1 cellular context compared by ENCODE assay signal in genomic region chr20:63911171-63911570, GRCh38.
TF ChIP-seq lines count a peak whose summit lies in the region.

No MANE protein-coding gene starts in this region.

TF ChIP-seq in WTC11, 78 proteins besides CTCF, POLR2A, EP300 and RAD21 (continued from another document):
- TF ChIP-seq FOXJ3 (CRISPR knock-in tag; IDR thresholded peaks at IDR 0.05; ENCODE audit: borderline replicate concordance) (no peak), ZMAT4 (CRISPR knock-in tag; IDR thresholded peaks at IDR 0.05) (no peak), PREB (CRISPR knock-in tag; IDR thresholded peaks at IDR 0.05; ENCODE audit: borderline replicate concordance) (no peak), E2F4 (CRISPR knock-in tag; IDR thresholded peaks at IDR 0.05; ENCODE audit: borderline replicate concordance, low read depth) (no peak), ZBTB43 (CRISPR knock-in tag; IDR thresholded peaks at IDR 0.05) (no peak), ZNF219 (CRISPR knock-in tag; IDR thresholded peaks at IDR 0.05; ENCODE audit: borderline replicate concordance) (no peak), RORB (CRISPR knock-in tag; IDR thresholded peaks at IDR 0.05) (no peak), GABPB1 (CRISPR knock-in tag; IDR thresholded peaks at IDR 0.05) (no peak), ZNF425 (CRISPR knock-in tag; conservative IDR thresholded peaks at IDR 0.05) (no peak), ZBTB21 (CRISPR knock-in tag; IDR thresholded peaks at IDR 0.05; ENCODE audit: borderline replicate concordance) (no peak), ZNF138 (CRISPR knock-in tag; conservative IDR thresholded peaks at IDR 0.05) (no peak), AR (CRISPR knock-in tag; IDR thresholded peaks at IDR 0.05) (no peak)
